ENCODE assay signal across 1 cellular context in the genomic region with DNA sequence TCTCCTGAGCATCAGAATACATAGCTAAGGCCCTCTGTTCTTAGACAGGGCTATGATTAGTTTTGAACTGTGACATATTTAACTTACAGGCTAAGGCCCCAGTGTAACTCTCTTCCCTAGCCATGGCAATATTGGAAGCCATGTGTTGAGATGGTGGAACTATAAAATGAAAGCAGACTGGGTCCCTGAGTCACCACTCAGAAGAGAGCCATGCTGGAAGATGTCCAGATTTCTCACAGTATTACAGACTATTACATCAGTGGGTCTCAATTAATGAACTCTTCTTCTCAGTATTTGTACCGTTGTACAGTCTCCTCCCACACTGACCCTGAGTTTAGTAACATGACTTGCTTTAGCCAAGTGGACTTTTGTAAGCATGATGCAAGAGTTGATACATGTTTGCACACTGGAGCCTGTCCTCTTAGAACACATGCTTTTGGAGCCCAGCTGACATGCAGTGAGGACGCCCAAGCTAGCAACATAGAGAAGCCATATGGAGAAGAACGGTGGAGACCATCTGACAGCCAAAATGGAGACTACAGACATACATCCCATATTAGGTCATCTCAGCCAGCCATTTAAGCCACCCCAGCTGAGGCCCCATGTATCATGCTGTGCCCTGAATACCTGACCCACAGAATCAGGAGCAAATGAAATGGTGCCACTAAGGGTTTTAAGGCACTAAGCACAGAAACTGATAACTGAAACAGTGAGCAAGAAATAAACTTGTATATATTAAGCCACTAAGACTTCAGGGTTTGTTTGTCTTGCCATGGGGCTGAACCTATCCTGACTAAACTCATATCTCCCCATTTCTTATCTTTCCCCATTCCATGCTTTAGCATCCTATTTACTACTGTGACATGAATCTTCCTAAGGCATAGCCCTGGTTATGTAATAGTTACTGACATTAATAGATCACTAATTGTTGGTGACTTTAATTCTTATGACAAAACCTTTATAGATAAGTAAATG.
A peak's percentile ranks its signal among the peaks of the same experiment; 100 is the strongest.
TF ChIP-seq lines count a peak whose summit lies in the region.

No MANE protein-coding gene starts in this region.

TF ChIP-seq in HepG2, 621 proteins besides CTCF, POLR2A, EP300 and RAD21 (continued from another document and continues in another):
- peak; percentile 80; the same call in 1 of the 2 replicates for TF ChIP-seq ZNF746 (CRISPR knock-in tag; IDR thresholded peaks at IDR 0.05)
- no peak for TF ChIP-seq CBX1 (IDR thresholded peaks at IDR 0.05; ENCODE audit: low read depth)
- TF ChIP-seq ZNF263 (CRISPR knock-in tag; IDR thresholded peaks at IDR 0.05): peak; percentile 59; the same call in 1 of the 2 replicates
- TF ChIP-seq PCBP2 (optimal IDR thresholded peaks at IDR 0.05; ENCODE audit: low read depth, low read length, poor library complexity, severe bottlenecking): no peak
- 0 out of 2 replicates have a peak, but pooled peaks have one; percentile 83 for TF ChIP-seq ZNF34 (CRISPR knock-in tag; IDR thresholded peaks at IDR 0.05; ENCODE audit: borderline replicate concordance)
- TF ChIP-seq ZIK1 (CRISPR knock-in tag; IDR thresholded peaks at IDR 0.05; ENCODE audit: borderline replicate concordance, low read depth): no peak
- TF ChIP-seq, protein P1, sequence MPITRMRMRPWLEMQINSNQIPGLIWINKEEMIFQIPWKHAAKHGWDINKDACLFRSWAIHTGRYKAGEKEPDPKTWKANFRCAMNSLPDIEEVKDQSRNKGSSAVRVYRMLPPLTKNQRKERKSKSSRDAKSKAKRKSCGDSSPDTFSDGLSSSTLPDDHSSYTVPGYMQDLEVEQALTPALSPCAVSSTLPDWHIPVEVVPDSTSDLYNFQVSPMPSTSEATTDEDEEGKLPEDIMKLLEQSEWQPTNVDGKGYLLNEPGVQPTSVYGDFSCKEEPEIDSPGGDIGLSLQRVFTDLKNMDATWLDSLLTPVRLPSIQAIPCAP (CRISPR knock-in tag; IDR thresholded peaks at IDR 0.05; ENCODE audit: low read depth): no peak
- TF ChIP-seq, protein P2, sequence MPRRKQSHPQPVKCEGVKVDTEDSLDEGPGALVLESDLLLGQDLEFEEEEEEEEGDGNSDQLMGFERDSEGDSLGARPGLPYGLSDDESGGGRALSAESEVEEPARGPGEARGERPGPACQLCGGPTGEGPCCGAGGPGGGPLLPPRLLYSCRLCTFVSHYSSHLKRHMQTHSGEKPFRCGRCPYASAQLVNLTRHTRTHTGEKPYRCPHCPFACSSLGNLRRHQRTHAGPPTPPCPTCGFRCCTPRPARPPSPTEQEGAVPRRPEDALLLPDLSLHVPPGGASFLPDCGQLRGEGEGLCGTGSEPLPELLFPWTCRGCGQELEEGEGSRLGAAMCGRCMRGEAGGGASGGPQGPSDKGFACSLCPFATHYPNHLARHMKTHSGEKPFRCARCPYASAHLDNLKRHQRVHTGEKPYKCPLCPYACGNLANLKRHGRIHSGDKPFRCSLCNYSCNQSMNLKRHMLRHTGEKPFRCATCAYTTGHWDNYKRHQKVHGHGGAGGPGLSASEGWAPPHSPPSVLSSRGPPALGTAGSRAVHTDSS (CRISPR knock-in tag; conservative IDR thresholded peaks at IDR 0.05): no peak
- no peak for TF ChIP-seq ZNF143 (CRISPR knock-in tag; IDR thresholded peaks at IDR 0.05)
- TF ChIP-seq ZNF678 (CRISPR knock-in tag; IDR thresholded peaks at IDR 0.05): 0 out of 2 replicates have a peak, but pooled peaks have one; percentile 45
- peak; percentile 83 for TF ChIP-seq TEAD3 (CRISPR knock-in tag; optimal IDR thresholded peaks at IDR 0.05; ENCODE audit: borderline replicate concordance)
- TF ChIP-seq ZNF510 (CRISPR knock-in tag; IDR thresholded peaks at IDR 0.05; ENCODE audit: low read depth): no peak
- TF ChIP-seq, protein P3, sequence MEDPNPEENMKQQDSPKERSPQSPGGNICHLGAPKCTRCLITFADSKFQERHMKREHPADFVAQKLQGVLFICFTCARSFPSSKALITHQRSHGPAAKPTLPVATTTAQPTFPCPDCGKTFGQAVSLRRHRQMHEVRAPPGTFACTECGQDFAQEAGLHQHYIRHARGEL (CRISPR knock-in tag; IDR thresholded peaks at IDR 0.05): no peak
- TF ChIP-seq ZNF556 (CRISPR knock-in tag; IDR thresholded peaks at IDR 0.05; ENCODE audit: borderline replicate concordance): peak; percentile 81; the same call in 1 of the 2 replicates
- no peak for TF ChIP-seq NFRKB (IDR thresholded peaks at IDR 0.05)
- TF ChIP-seq ATF7 (IDR thresholded peaks at IDR 0.05): peak; percentile 91
- TF ChIP-seq ATF7 (CRISPR knock-in tag; IDR thresholded peaks at IDR 0.05): peak; percentile 91; the same call in 1 of the 2 replicates
- TF ChIP-seq CENPT (CRISPR knock-in tag; IDR thresholded peaks at IDR 0.05; ENCODE audit: low read depth): no peak
- TF ChIP-seq SP1 (IDR thresholded peaks at IDR 0.05): no peak
- TF ChIP-seq SP1 (CRISPR knock-in tag; IDR thresholded peaks at IDR 0.05): peak; percentile 57; the same call in 1 of the 2 replicates
- peak; percentile 92 for TF ChIP-seq ERF (CRISPR knock-in tag; IDR thresholded peaks at IDR 0.05)
- no peak for TF ChIP-seq JUNB (CRISPR knock-in tag; IDR thresholded peaks at IDR 0.05; ENCODE audit: borderline replicate concordance)
- TF ChIP-seq ZNF552 (CRISPR knock-in tag; IDR thresholded peaks at IDR 0.05; ENCODE audit: borderline replicate concordance): no peak
- peak; percentile 98 for TF ChIP-seq SP5 (CRISPR knock-in tag; IDR thresholded peaks at IDR 0.05; ENCODE audit: borderline replicate concordance, low read depth)
- TF ChIP-seq ZNF614 (CRISPR knock-in tag; IDR thresholded peaks at IDR 0.05; ENCODE audit: borderline replicate concordance): peak; percentile 83
- TF ChIP-seq, protein P4, sequence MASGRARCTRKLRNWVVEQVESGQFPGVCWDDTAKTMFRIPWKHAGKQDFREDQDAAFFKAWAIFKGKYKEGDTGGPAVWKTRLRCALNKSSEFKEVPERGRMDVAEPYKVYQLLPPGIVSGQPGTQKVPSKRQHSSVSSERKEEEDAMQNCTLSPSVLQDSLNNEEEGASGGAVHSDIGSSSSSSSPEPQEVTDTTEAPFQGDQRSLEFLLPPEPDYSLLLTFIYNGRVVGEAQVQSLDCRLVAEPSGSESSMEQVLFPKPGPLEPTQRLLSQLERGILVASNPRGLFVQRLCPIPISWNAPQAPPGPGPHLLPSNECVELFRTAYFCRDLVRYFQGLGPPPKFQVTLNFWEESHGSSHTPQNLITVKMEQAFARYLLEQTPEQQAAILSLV (CRISPR knock-in tag; IDR thresholded peaks at IDR 0.05; ENCODE audit: borderline replicate concordance): no peak
- peak; percentile 31; the same call in 1 of the 2 replicates for TF ChIP-seq KLF12 (CRISPR knock-in tag; IDR thresholded peaks at IDR 0.05; ENCODE audit: borderline replicate concordance)
- TF ChIP-seq, protein P5, sequence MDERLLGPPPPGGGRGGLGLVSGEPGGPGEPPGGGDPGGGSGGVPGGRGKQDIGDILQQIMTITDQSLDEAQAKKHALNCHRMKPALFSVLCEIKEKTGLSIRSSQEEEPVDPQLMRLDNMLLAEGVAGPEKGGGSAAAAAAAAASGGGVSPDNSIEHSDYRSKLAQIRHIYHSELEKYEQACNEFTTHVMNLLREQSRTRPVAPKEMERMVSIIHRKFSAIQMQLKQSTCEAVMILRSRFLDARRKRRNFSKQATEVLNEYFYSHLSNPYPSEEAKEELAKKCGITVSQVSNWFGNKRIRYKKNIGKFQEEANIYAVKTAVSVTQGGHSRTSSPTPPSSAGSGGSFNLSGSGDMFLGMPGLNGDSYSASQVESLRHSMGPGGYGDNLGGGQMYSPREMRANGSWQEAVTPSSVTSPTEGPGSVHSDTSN (CRISPR knock-in tag; IDR thresholded peaks at IDR 0.05): 0 out of 2 replicates have a peak, but pooled peaks have one; percentile 10
- no peak for TF ChIP-seq GPN1 (CRISPR knock-in tag; IDR thresholded peaks at IDR 0.05; ENCODE audit: borderline replicate concordance)
- peak; percentile 50; the same call in 1 of the 2 replicates for TF ChIP-seq CBFB (CRISPR knock-in tag; IDR thresholded peaks at IDR 0.05)
- TF ChIP-seq PHF21A (CRISPR knock-in tag; IDR thresholded peaks at IDR 0.05): peak; percentile 84
- no peak for TF ChIP-seq TSC22D2 (CRISPR knock-in tag; IDR thresholded peaks at IDR 0.05; ENCODE audit: borderline replicate concordance)
- TF ChIP-seq ZNF121 (CRISPR knock-in tag; IDR thresholded peaks at IDR 0.05): no peak
- no peak for TF ChIP-seq HIVEP1 (CRISPR knock-in tag; IDR thresholded peaks at IDR 0.05)
- no peak for TF ChIP-seq ZNF33A (CRISPR knock-in tag; IDR thresholded peaks at IDR 0.05; ENCODE audit: borderline replicate concordance)
- TF ChIP-seq, protein P6, sequence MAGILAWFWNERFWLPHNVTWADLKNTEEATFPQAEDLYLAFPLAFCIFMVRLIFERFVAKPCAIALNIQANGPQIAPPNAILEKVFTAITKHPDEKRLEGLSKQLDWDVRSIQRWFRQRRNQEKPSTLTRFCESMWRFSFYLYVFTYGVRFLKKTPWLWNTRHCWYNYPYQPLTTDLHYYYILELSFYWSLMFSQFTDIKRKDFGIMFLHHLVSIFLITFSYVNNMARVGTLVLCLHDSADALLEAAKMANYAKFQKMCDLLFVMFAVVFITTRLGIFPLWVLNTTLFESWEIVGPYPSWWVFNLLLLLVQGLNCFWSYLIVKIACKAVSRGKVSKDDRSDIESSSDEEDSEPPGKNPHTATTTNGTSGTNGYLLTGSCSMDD (CRISPR knock-in tag; IDR thresholded peaks at IDR 0.05): no peak
- TF ChIP-seq, protein P7, sequence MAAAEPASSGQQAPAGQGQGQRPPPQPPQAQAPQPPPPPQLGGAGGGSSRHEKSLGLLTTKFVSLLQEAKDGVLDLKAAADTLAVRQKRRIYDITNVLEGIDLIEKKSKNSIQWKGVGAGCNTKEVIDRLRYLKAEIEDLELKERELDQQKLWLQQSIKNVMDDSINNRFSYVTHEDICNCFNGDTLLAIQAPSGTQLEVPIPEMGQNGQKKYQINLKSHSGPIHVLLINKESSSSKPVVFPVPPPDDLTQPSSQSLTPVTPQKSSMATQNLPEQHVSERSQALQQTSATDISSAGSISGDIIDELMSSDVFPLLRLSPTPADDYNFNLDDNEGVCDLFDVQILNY (CRISPR knock-in tag; conservative IDR thresholded peaks at IDR 0.05): no peak
- peak; percentile 89 for TF ChIP-seq ZKSCAN8 (CRISPR knock-in tag; IDR thresholded peaks at IDR 0.05; ENCODE audit: borderline replicate concordance)
- TF ChIP-seq ZNF446 (CRISPR knock-in tag; IDR thresholded peaks at IDR 0.05): no peak
- TF ChIP-seq ZBTB3 (CRISPR knock-in tag; IDR thresholded peaks at IDR 0.05; ENCODE audit: borderline replicate concordance, low read depth): peak; percentile 75; the same call in 1 of the 2 replicates
- peak; percentile 89; the same call in 1 of the 2 replicates for TF ChIP-seq ZNF441 (CRISPR knock-in tag; IDR thresholded peaks at IDR 0.05; ENCODE audit: borderline replicate concordance)
- TF ChIP-seq CHD2 (IDR thresholded peaks at IDR 0.05; ENCODE audit: low read depth, low read length): no peak
- TF ChIP-seq, protein P8, sequence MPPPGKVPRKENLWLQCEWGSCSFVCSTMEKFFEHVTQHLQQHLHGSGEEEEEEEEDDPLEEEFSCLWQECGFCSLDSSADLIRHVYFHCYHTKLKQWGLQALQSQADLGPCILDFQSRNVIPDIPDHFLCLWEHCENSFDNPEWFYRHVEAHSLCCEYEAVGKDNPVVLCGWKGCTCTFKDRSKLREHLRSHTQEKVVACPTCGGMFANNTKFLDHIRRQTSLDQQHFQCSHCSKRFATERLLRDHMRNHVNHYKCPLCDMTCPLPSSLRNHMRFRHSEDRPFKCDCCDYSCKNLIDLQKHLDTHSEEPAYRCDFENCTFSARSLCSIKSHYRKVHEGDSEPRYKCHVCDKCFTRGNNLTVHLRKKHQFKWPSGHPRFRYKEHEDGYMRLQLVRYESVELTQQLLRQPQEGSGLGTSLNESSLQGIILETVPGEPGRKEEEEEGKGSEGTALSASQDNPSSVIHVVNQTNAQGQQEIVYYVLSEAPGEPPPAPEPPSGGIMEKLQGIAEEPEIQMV (CRISPR knock-in tag; IDR thresholded peaks at IDR 0.05; ENCODE audit: low read depth): no peak
- TF ChIP-seq, protein P9, sequence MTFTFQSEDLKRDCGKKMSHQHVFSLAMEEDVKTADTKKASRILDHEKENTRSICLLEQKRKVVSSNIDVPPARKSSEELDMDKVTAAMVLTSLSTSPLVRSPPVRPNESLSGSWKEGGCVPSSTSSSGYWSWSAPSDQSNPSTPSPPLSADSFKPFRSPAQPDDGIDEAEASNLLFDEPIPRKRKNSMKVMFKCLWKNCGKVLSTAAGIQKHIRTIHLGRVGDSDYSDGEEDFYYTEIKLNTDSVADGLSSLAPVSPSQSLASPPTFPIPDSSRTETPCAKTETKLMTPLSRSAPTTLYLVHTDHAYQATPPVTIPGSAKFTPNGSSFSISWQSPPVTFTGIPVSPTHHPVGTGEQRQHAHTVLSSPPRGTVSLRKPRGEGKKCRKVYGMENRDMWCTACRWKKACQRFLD (CRISPR knock-in tag; IDR thresholded peaks at IDR 0.05; ENCODE audit: borderline replicate concordance): no peak
- no peak for TF ChIP-seq SP140L (CRISPR knock-in tag; IDR thresholded peaks at IDR 0.05; ENCODE audit: borderline replicate concordance)
- no peak; the same call in 1 of the 2 replicates for TF ChIP-seq RFX3 (CRISPR knock-in tag; IDR thresholded peaks at IDR 0.05)
- TF ChIP-seq YEATS2 (CRISPR knock-in tag; IDR thresholded peaks at IDR 0.05; ENCODE audit: borderline replicate concordance): peak; percentile 77; the same call in 1 of the 2 replicates
- no peak for TF ChIP-seq TP53 (CRISPR knock-in tag; conservative IDR thresholded peaks at IDR 0.05)
- TF ChIP-seq ZNF564 (CRISPR knock-in tag; IDR thresholded peaks at IDR 0.05): no peak
- TF ChIP-seq SUZ12 (IDR thresholded peaks at IDR 0.05; ENCODE audit: low read depth, low read length): no peak
- no peak for TF ChIP-seq TCF12 (IDR thresholded peaks at IDR 0.05)
- TF ChIP-seq TCF12 (CRISPR knock-in tag; IDR thresholded peaks at IDR 0.05): peak; percentile 72; the same call in 1 of the 2 replicates
- no peak; the same call in 1 of the 2 replicates for TF ChIP-seq BRCA1 (CRISPR knock-in tag; IDR thresholded peaks at IDR 0.05)
- TF ChIP-seq ZNF331 (CRISPR knock-in tag; IDR thresholded peaks at IDR 0.05): peak; percentile 97
- peak; percentile 86 for TF ChIP-seq ISL2 (CRISPR knock-in tag; IDR thresholded peaks at IDR 0.05)
- TF ChIP-seq SRSF1 (optimal IDR thresholded peaks at IDR 0.05; ENCODE audit: low read depth, low read length): no peak
- TF ChIP-seq ZNF296 (CRISPR knock-in tag; conservative IDR thresholded peaks at IDR 0.05): no peak
- TF ChIP-seq, protein P10, sequence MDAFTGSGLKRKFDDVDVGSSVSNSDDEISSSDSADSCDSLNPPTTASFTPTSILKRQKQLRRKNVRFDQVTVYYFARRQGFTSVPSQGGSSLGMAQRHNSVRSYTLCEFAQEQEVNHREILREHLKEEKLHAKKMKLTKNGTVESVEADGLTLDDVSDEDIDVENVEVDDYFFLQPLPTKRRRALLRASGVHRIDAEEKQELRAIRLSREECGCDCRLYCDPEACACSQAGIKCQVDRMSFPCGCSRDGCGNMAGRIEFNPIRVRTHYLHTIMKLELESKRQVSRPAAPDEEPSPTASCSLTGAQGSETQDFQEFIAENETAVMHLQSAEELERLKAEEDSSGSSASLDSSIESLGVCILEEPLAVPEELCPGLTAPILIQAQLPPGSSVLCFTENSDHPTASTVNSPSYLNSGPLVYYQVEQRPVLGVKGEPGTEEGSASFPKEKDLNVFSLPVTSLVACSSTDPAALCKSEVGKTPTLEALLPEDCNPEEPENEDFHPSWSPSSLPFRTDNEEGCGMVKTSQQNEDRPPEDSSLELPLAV (CRISPR knock-in tag; conservative IDR thresholded peaks at IDR 0.05; ENCODE audit: low read depth): no peak
- TF ChIP-seq POLR2G (IDR thresholded peaks at IDR 0.05; ENCODE audit: low read depth, low read length): no peak
- no peak; the same call in 1 of the 2 replicates for TF ChIP-seq ZNF782 (CRISPR knock-in tag; IDR thresholded peaks at IDR 0.05; ENCODE audit: borderline replicate concordance)
- peak; percentile 56; the same call in 1 of the 2 replicates for TF ChIP-seq DPF2 (CRISPR knock-in tag; IDR thresholded peaks at IDR 0.05; ENCODE audit: borderline replicate concordance, low read depth)
- no peak for TF ChIP-seq TAF1 (CRISPR knock-in tag; IDR thresholded peaks at IDR 0.05)
